Comparison of ENCODE assay signal across 21 cellular contexts in the genomic region with DNA sequence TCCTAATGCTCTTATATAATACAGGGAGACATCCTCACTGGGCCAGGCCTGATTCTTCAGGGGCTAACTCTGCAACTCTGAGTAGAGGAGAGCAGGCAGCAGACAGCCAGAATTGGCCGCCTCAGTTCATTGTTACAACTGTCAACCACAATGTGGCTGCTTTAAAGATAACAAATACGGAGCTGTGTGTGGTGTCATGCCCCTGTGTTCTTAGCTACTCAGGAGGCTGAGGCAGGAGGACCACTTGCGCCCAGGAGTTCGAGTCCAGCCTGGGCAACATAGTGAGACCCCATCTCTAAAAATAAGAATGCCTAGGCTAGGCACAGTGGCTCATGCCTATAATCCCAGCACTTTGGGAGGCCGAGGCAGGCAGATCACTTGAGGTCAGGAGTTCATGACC. TPM values are rescaled to one million over a fixed set of nuclear protein-coding genes. Genes with fewer than 3 reads are reported as not detected.
DNase-seq lines count a peak whose midpoint lies in the region; ATAC-seq and TF ChIP-seq lines count a peak whose summit lies in the region.
"Had no signal": no experiment of that assay in that cellular context is flagged by ENCODE, and none has a peak within 500 bp of the region (broad histone marks: within the 10 kb centered on the region; RNA-seq: fewer than 3 reads in every experiment).

No MANE protein-coding gene starts in this region.

- H3K4me1 Mint-ChIP-seq in activated T-cell treated with anti-CD3 and anti-CD28 coated beads, Interleukin-2, amount 50 U/mL, for 72 hours (ENCODE audit: low read depth) = peaks cover 52% of the 10 kb centered on the region
- peaks cover 44% of the 10 kb centered on the region for H3K4me1 Mint-ChIP-seq in activated naive CD8-positive, alpha-beta T cell treated with anti-CD3 and anti-CD28 coated beads for 36 hours
- H3K4me1 Mint-ChIP-seq in stimulated activated naive B cell treated with anti-CD40 and anti-IgM and Interleukin-4, amounts not matched to agents 10 μg/mL and 1 μg/mL and 100 μg/mL, for 72 hours = peaks cover 25 to 51% of the 10 kb centered on the region in 2 donors
- H3K4me1 Mint-ChIP-seq: endodermal cell, neural progenitor cell had no signal

- no peak for DNase-seq in activated T-cell treated with anti-CD3 and anti-CD28 coated beads, Interleukin-2, amount 50 U/mL, for 72 hours
- no peak for DNase-seq in activated T-cell treated with anti-CD3 and anti-CD28 coated beads, Interleukin-2, amount 50 U/mL, for 48 hours
- no peak for DNase-seq in activated naive CD8-positive, alpha-beta T cell treated with anti-CD3 and anti-CD28 coated beads for 36 hours
- DNase-seq in stimulated activated naive B cell treated with anti-CD40 and anti-IgM and Interleukin-4, amounts not matched to agents 10 μg/mL and 1 μg/mL and 100 μg/mL, for 72 hours = no peak
- DNase-seq in OCI-M2 (lab: John Stamatoyannopoulos, UW; ENCODE audit: unreplicated experiment) (no peak), NCI-H82 (lab: John Stamatoyannopoulos, UW) (no peak)
- DNase-seq: activated gamma-delta T cell treated with Interleukin-2 at 50 U/mL for 16 hours; DMS153; endodermal cell; foreskin keratinocyte; GOT3; NCI-H1105 treated with DMSO at 0.1 percent for 48 hours; NCI-H226; right cardiac atrium; stimulated activated CD4-positive, alpha-beta T cell treated with anti-CD3 and anti-CD28 coated beads, Interleukin-4, amount 100 ng/mL, for 4 hours had no signal

- peaks cover 6% of the 10 kb centered on the region for H3K79me2 ChIP-seq in OCI-LY1 (ENCODE audit: insufficient read depth, low read length)

- peak overlapping the region; percentile 79 for H3K27ac Mint-ChIP-seq in activated T-cell treated with anti-CD3 and anti-CD28 coated beads, Interleukin-2, amount 50 U/mL, for 72 hours
- H3K27ac Mint-ChIP-seq in activated naive CD8-positive, alpha-beta T cell treated with anti-CD3 and anti-CD28 coated beads for 36 hours = peak overlapping the region; percentile 77
- H3K27ac Mint-ChIP-seq in stimulated activated naive B cell treated with anti-CD40 and anti-IgM and Interleukin-4, amounts not matched to agents 10 μg/mL and 1 μg/mL and 100 μg/mL, for 72 hours = peak overlapping the region; percentile 37
- H3K27ac Mint-ChIP-seq: endodermal cell, neural progenitor cell had no signal

- H3K27ac ChIP-seq in OCI-LY1 (ENCODE audit: low read depth, low read length, poor library complexity, severe bottlenecking) = peak overlapping the region; percentile 71
- H3K27ac ChIP-seq: cardiac muscle cell, foreskin keratinocyte, neural progenitor cell had no signal

- H3K4me1 ChIP-seq in OCI-LY1 (ENCODE audit: insufficient read depth, low read length, severe bottlenecking) = peaks cover 32% of the 10 kb centered on the region
- H3K4me1 ChIP-seq: foreskin keratinocyte, neural progenitor cell had no signal

- no peak overlapping the region for H2AFZ ChIP-seq in OCI-LY1 (ENCODE audit: low read length)
- H2AFZ ChIP-seq: neural progenitor cell had no signal

- H3K27me3 ChIP-seq in OCI-LY1 (ENCODE audit: insufficient read depth, low read length) = no peaks in the 10 kb centered on the region
- H3K27me3 ChIP-seq: cardiac muscle cell, foreskin keratinocyte, neural progenitor cell had no signal

- ATAC-seq in activated T-cell treated with anti-CD3 and anti-CD28 coated beads, Interleukin-2, amount 50 U/mL, for 72 hours (replicated peaks in 1 of 2) = no peak
- ATAC-seq in stimulated activated naive B cell treated with anti-CD40 and anti-IgM and Interleukin-4, amounts not matched to agents 10 μg/mL and 1 μg/mL and 100 μg/mL, for 72 hours (replicated peaks) = no peak
- ATAC-seq in HG03460 (IDR thresholded peaks at IDR 0.05; ENCODE audit: unreplicated experiment) = no peak
- ATAC-seq: activated CD4-positive, CD25-positive, alpha-beta regulatory T cell treated with anti-CD3 and anti-CD28 coated beads, Interleukin-2, amount 50 U/mL, for 24 hours; foreskin keratinocyte had no signal

- H3K9me2 ChIP-seq in OCI-LY1 (ENCODE audit: low read depth, low read length) = no peaks in the 10 kb centered on the region

- H3K4me3 ChIP-seq in OCI-LY1 (ENCODE audit: low read depth, low read length, poor library complexity, severe bottlenecking) = peak overlapping the region; percentile 97
- H3K4me3 ChIP-seq: cardiac muscle cell, neural progenitor cell had no signal

- no peaks in the 10 kb centered on the region for H3K9me3 Mint-ChIP-seq in activated T-cell treated with anti-CD3 and anti-CD28 coated beads, Interleukin-2, amount 50 U/mL, for 72 hours
- H3K9me3 Mint-ChIP-seq in activated naive CD8-positive, alpha-beta T cell treated with anti-CD3 and anti-CD28 coated beads for 36 hours = no peaks in the 10 kb centered on the region
- no peaks in the 10 kb centered on the region for H3K9me3 Mint-ChIP-seq in stimulated activated naive B cell treated with anti-CD40 and anti-IgM and Interleukin-4, amounts not matched to agents 10 μg/mL and 1 μg/mL and 100 μg/mL, for 72 hours
- H3K9me3 Mint-ChIP-seq: endodermal cell, neural progenitor cell had no signal

- H3K9me3 ChIP-seq in OCI-LY1 (ENCODE audit: low read length) = no peaks in the 10 kb centered on the region

- TF ChIP-seq CTCF in OCI-LY1 (IDR thresholded peaks at IDR 0.05; ENCODE audit: low read length) = no peak

- peak overlapping the region; percentile 100 for H3K4me2 ChIP-seq in OCI-LY1 (ENCODE audit: low read length)
- H3K4me2 ChIP-seq: neural progenitor cell had no signal

- peak overlapping the region; percentile 78 to 100 for H3K4me3 Mint-ChIP-seq in activated T-cell treated with anti-CD3 and anti-CD28 coated beads, Interleukin-2, amount 50 U/mL, for 72 hours
- peak overlapping the region; percentile 99 for H3K4me3 Mint-ChIP-seq in activated naive CD8-positive, alpha-beta T cell treated with anti-CD3 and anti-CD28 coated beads for 36 hours
- peak overlapping the region; percentile 69 to 78 for H3K4me3 Mint-ChIP-seq in stimulated activated naive B cell treated with anti-CD40 and anti-IgM and Interleukin-4, amounts not matched to agents 10 μg/mL and 1 μg/mL and 100 μg/mL, for 72 hours
- H3K4me3 Mint-ChIP-seq: endodermal cell, neural progenitor cell had no signal

- H3K36me3 ChIP-seq in OCI-LY1 (ENCODE audit: insufficient read depth, low read length) = peaks cover 57% of the 10 kb centered on the region

- H3F3A ChIP-seq in OCI-LY1 (ENCODE audit: insufficient read depth, low read length) = no peaks in the 10 kb centered on the region

- no peaks in the 10 kb centered on the region for H3K27me3 Mint-ChIP-seq in activated T-cell treated with anti-CD3 and anti-CD28 coated beads, Interleukin-2, amount 50 U/mL, for 72 hours (ENCODE audit: low read depth)
- H3K27me3 Mint-ChIP-seq in activated naive CD8-positive, alpha-beta T cell treated with anti-CD3 and anti-CD28 coated beads for 36 hours = no peaks in the 10 kb centered on the region
- H3K27me3 Mint-ChIP-seq in stimulated activated naive B cell treated with anti-CD40 and anti-IgM and Interleukin-4, amounts not matched to agents 10 μg/mL and 1 μg/mL and 100 μg/mL, for 72 hours = no peaks in the 10 kb centered on the region

- no peak overlapping the region; the same call in 1 of the 2 replicates for H3K9ac ChIP-seq in OCI-LY1 (ENCODE audit: low read length)
- H3K9ac ChIP-seq: neural progenitor cell had no signal

- H4K20me1 ChIP-seq in OCI-LY1 (ENCODE audit: insufficient read depth, low read length) = no peaks in the 10 kb centered on the region

- peaks cover 14 to 24% of the 10 kb centered on the region in 2 donors for H3K36me3 Mint-ChIP-seq in activated T-cell treated with anti-CD3 and anti-CD28 coated beads, Interleukin-2, amount 50 U/mL, for 72 hours (ENCODE audit: insufficient read depth in 2 of 2)
- peaks cover 52% of the 10 kb centered on the region for H3K36me3 Mint-ChIP-seq in activated naive CD8-positive, alpha-beta T cell treated with anti-CD3 and anti-CD28 coated beads for 36 hours
- peaks cover 32 to 48% of the 10 kb centered on the region in 2 donors for H3K36me3 Mint-ChIP-seq in stimulated activated naive B cell treated with anti-CD40 and anti-IgM and Interleukin-4, amounts not matched to agents 10 μg/mL and 1 μg/mL and 100 μg/mL, for 72 hours

RNA-seq across cellular contexts. Expression of a gene that starts 34.3 kb away (rescaled TPM):
- total RNA-seq in activated T-cell treated with anti-CD3 and anti-CD28 coated beads, Interleukin-2, amount 50 U/mL, for 72 hours = 10 to 100 TPM; 45.1 to 55.0 TPM
- 10 to 100 TPM; 48.8 to 55.5 TPM for total RNA-seq in activated naive CD8-positive, alpha-beta T cell treated with anti-CD3 and anti-CD28 coated beads for 36 hours

RNA-seq across cellular contexts. Expression of a gene that starts 39.7 kb away (rescaled TPM):
- not detected for total RNA-seq in activated T-cell treated with anti-CD3 and anti-CD28 coated beads, Interleukin-2, amount 50 U/mL, for 72 hours
- total RNA-seq in activated naive CD8-positive, alpha-beta T cell treated with anti-CD3 and anti-CD28 coated beads for 36 hours = not detected
- total RNA-seq: cardiac muscle cell, endodermal cell, foreskin keratinocyte, lung, right cardiac atrium had no signal

RNA-seq across cellular contexts. Expression of a gene that starts 51.7 kb away (rescaled TPM):
- total RNA-seq in activated T-cell treated with anti-CD3 and anti-CD28 coated beads, Interleukin-2, amount 50 U/mL, for 72 hours = not detected
- total RNA-seq in activated naive CD8-positive, alpha-beta T cell treated with anti-CD3 and anti-CD28 coated beads for 36 hours = not detected
- total RNA-seq: endodermal cell had no signal

RNA-seq across cellular contexts. Expression of a gene that starts 52.2 kb away (rescaled TPM):
- 100 to 1,000 TPM; 139 to 145 TPM for total RNA-seq in activated T-cell treated with anti-CD3 and anti-CD28 coated beads, Interleukin-2, amount 50 U/mL, for 72 hours
- total RNA-seq in activated naive CD8-positive, alpha-beta T cell treated with anti-CD3 and anti-CD28 coated beads for 36 hours = 100 to 1,000 TPM; 105 to 107 TPM
